9 cellular contexts compared by ENCODE assay signal in the genomic region with DNA sequence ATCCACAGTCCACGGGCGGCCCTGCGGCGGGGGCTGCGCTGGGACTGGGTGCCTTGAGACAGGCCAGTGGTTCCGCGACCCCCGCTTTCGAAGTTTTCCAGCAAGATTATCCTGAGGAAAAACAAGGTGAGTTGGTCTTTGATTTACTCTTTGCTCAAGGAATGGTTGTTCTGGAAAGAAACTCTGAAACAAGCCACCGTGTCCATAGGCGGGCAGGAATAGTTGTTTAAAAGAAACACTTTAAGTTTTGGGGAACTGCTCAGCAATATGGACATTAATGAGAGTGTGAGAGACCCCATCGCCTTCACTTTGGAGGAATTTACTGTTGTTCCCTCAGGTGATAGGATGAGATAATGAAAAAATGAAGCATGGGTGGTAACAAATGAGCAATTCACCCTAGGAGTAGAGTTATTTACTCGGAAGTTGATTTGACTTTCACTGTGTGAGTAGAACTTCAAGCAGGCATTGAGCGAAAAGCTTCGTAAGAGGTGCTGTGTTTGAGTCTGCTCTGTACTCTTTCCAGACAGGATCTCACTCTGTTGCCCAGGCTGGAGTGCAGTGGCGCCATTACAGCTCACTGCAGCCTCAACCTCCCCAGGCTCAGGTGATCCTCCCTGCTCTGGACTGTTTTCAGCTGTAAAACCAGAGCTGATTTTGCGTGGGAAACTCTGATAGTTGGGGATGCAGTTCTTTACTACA. TPM values are rescaled to one million over a fixed set of nuclear protein-coding genes. Genes with fewer than 3 reads are reported as not detected.
DNase-seq lines count a peak whose midpoint lies in the region; ATAC-seq, FAIRE-seq and TF ChIP-seq lines count a peak whose summit lies in the region.
"Had no signal": no experiment of that assay in that cellular context is flagged by ENCODE, and none has a peak within 500 bp of the region (broad histone marks: within the 10 kb centered on the region; RNA-seq: fewer than 3 reads in every experiment).

No MANE protein-coding gene starts in this region.

- no peak overlapping the region for H3K14ac ChIP-seq in H1 (ENCODE audit: insufficient read length)

- H2BK5ac ChIP-seq in H1 (ENCODE audit: low read depth, low read length) = no peak overlapping the region

- DNase-seq in heart right ventricle = no peak
- DNase-seq in Right ventricle myocardium inferior (ENCODE audit: missing footprints) = no peak
- DNase-seq in H1 (ENCODE audit: low read depth in 1 of 2, low spot score in 2 of 2) = no peak
- no peak for DNase-seq in aorta
- no peak for DNase-seq in T1000 (lab: John Stamatoyannopoulos, UW)
- DNase-seq in activated effector memory CD4-positive, alpha-beta T cell treated with Interleukin-2 at 50 U/mL for 16 hours = no peak

- H3K79me1 ChIP-seq in H1 (ENCODE audit: low read depth, low read length) = no peaks in the 10 kb centered on the region

- TF ChIP-seq POLR2A in H1 (IDR thresholded peaks at IDR 0.05; ENCODE audit: control extremely low read depth in 1 of 2, low read depth in 2 of 2, low read length in 2 of 2) = no peak

- H2AFZ ChIP-seq in H1 (ENCODE audit: low read length) = peak overlapping the region; percentile 98

- H4K8ac ChIP-seq in H1 (ENCODE audit: extremely low read depth, insufficient read depth, low read length) = peak overlapping the region; percentile 94; the same call in 1 of the 2 replicates

- no peak overlapping the region for H2AK5ac ChIP-seq in H1 (ENCODE audit: low read depth, low read length)

- H4K5ac ChIP-seq in H1 (ENCODE audit: insufficient read length, low read depth, low read length) = no peak overlapping the region

- peak overlapping the region in 3 of 4 experiments; percentile 39 to 73 (median 62); a peak in 5 of 7 replicates for H3K9ac ChIP-seq in H1 (replicated peaks in 1 of 4; ENCODE audit: extremely low read depth in 1 of 4, low read depth in 3 of 4, low read length in 3 of 4)
- peak overlapping the region; percentile 50 to 65 for H3K9ac ChIP-seq in mucosa of rectum (ENCODE audit: low read depth in 1 of 2, low read length in 2 of 2)

- TF ChIP-seq CTCF in heart right ventricle (IDR thresholded peaks at IDR 0.05) (no peak), H1 (IDR thresholded peaks at IDR 0.05; ENCODE audit: control extremely low read depth in 1 of 3, insufficient read depth in 1 of 3, low read depth in 1 of 3, low read length in 3 of 3) (no peak)

- H2BK20ac ChIP-seq in H1 (ENCODE audit: low read length) = no peak overlapping the region

- H2BK12ac ChIP-seq in H1 (ENCODE audit: low read depth, low read length) = no peak overlapping the region; the same call in none of the 2 replicates

- peaks cover 0 to 17% (median 8%) of the 10 kb centered on the region in 9 donors for H3K4me1 ChIP-seq in heart right ventricle
- peaks cover 0 to 4% (median 1%) of the 10 kb centered on the region in 4 experiments; a peak in 1 of 7 replicates for H3K4me1 ChIP-seq in H1 (replicated peaks in 1 of 4; ENCODE audit: control insufficient read depth in 3 of 4, insufficient read depth in 4 of 4, low read length in 3 of 4)
- no peaks in the 10 kb centered on the region for H3K4me1 ChIP-seq in mucosa of rectum (ENCODE audit: control insufficient read depth in 2 of 2, insufficient read depth in 2 of 2, low read length in 2 of 2)
- peaks cover 0 to 4% of the 10 kb centered on the region in 2 donors for H3K4me1 ChIP-seq in aorta (ENCODE audit: control insufficient read depth in 1 of 2, insufficient read depth in 2 of 2, low read length in 2 of 2)

- peak overlapping the region; percentile 66 for H3K56ac ChIP-seq in H1 (replicated peaks; ENCODE audit: insufficient read length, low read depth, low read length)

- no peak overlapping the region for H4K91ac ChIP-seq in H1 (replicated peaks; ENCODE audit: insufficient read length, low read length)

- peak overlapping the region; percentile 72; the same call in 1 of the 2 replicates for H3K18ac ChIP-seq in H1 (ENCODE audit: extremely low read depth, low read length)

- POLR2A ChIA-PET in H1 (lab: Charles Lee; ENCODE audit: partially characterized antibody) = interaction anchor here (0.7 kb wide), 1 partner anchor 204 kb away, joined by 4 read pairs; no protein-coding TSS in a partner anchor

- CTCF ChIA-PET in H1 (lab: Charles Lee; ENCODE audit: partially characterized antibody) = interaction anchor here (0.7 to 5.8 kb wide), 4 partner anchors 26 to 204 kb away, joined by 3 to 80 read pairs (median 10); no protein-coding TSS in a partner anchor

- H3K27me3 ChIP-seq in heart right ventricle = peaks cover 0 to 73% (median 27%) of the 10 kb centered on the region in 7 donors
- H3K27me3 ChIP-seq in H1 (replicated peaks in 1 of 4; ENCODE audit: control insufficient read depth in 3 of 4, extremely low read depth in 1 of 4, insufficient read depth in 3 of 4, low read length in 3 of 4) = peaks cover 0 to 3% (median 0%) of the 10 kb centered on the region in 4 experiments; a peak in 3 of 7 replicates
- H3K27me3 ChIP-seq in mucosa of rectum (ENCODE audit: control insufficient read depth in 2 of 2, insufficient read depth in 2 of 2, low read length in 2 of 2) = peaks cover 9% of the 10 kb centered on the region in 2 donors
- no peaks in the 10 kb centered on the region for H3K27me3 ChIP-seq in aorta (ENCODE audit: control insufficient read depth in 1 of 2, insufficient read depth in 2 of 2, low read length in 1 of 2)

- H3K79me2 ChIP-seq in H1 (ENCODE audit: control insufficient read depth in 1 of 2, insufficient read depth in 2 of 2, low read length in 2 of 2) = no peaks in the 10 kb centered on the region

- H3K4me2 ChIP-seq in H1 (ENCODE audit: insufficient read depth in 1 of 2, low read depth in 2 of 2, low read length in 2 of 2) = peak overlapping the region; percentile 79 to 83

- H3K27ac ChIP-seq in heart right ventricle = peak overlapping the region in 9 of 10 donors; percentile 48 to 86 (median 80)
- H3K27ac ChIP-seq in H1 (ENCODE audit: low read depth, low read length) = peak overlapping the region; percentile 42; the same call in 1 of the 2 replicates
- peak overlapping the region in 1 of 2 donors; percentile 67 for H3K27ac ChIP-seq in mucosa of rectum (ENCODE audit: low read depth in 2 of 2, low read length in 2 of 2)
- peak overlapping the region in 1 of 2 donors; percentile 40 for H3K27ac ChIP-seq in aorta (ENCODE audit: low read depth in 1 of 2, low read length in 2 of 2)

- TF ChIP-seq EP300 in H1 (IDR thresholded peaks at IDR 0.05; ENCODE audit: borderline replicate concordance in 1 of 2, low read depth in 2 of 2, low read length in 2 of 2) = no peak

- intact Hi-C loops in heart right ventricle (cut with DNase I) = loop anchor here in 5 of 10 donors (2.0 to 10.0 kb wide), 6 partner anchors 141 to 843 kb away; no protein-coding TSS in a partner anchor
- intact Hi-C loops in Right ventricle myocardium inferior (cut with DNase I) = no loop called here
- intact Hi-C loops in aorta (cut with DNase I) = loop anchor here in 1 of 2 donors (10.0 kb wide), 1 partner anchor 633 kb away; no protein-coding TSS in a partner anchor

- H3K23ac ChIP-seq in H1 (ENCODE audit: insufficient read length) = no peak overlapping the region

- peak overlapping the region; percentile 23 to 69 (median 64) for H3K4me3 ChIP-seq in heart right ventricle
- H3K4me3 ChIP-seq in H1 (ENCODE audit: extremely low read depth in 1 of 4, insufficient read depth in 2 of 4, low read depth in 3 of 4, low read length in 4 of 4) = peak overlapping the region; percentile 60 to 89 (median 80)
- peak overlapping the region; percentile 58 to 83 for H3K4me3 ChIP-seq in mucosa of rectum (ENCODE audit: low read length in 2 of 2)
- peak overlapping the region; percentile 51 to 73 for H3K4me3 ChIP-seq in aorta (ENCODE audit: low read length in 2 of 2)

- ATAC-seq in heart right ventricle (no peak), Right ventricle myocardium inferior (no peak), aorta (ENCODE audit: low FRiP score) (no peak), GM21723 (IDR thresholded peaks at IDR 0.05; ENCODE audit: unreplicated experiment) (no peak)

- no peak overlapping the region for H2BK15ac ChIP-seq in H1 (ENCODE audit: low read length)

- 20 to 22% methylated on average over 17 of the region's 17 CpGs for WGBS in heart right ventricle, 2 donors
- 19% methylated on average over 17 of the region's 17 CpGs; no CpG with 5 or more reads in 1 of the 2 experiments for WGBS in H1 (ENCODE audit: extremely low coverage in 1 of 2, insufficient coverage in 1 of 2, insufficient read length in 1 of 2, insufficient replicate concordance in 2 of 2, low coverage in 1 of 2, low lambda C conversion rate in 2 of 2, missing lambda C conversion rate in 1 of 2), 2 experiments
- WGBS in aorta, 2 donors = 26 to 27% methylated on average over 17 of the region's 17 CpGs

- H3K4ac ChIP-seq in H1 (replicated peaks; ENCODE audit: insufficient read length, low read depth, low read length) = peak overlapping the region; percentile 49

- no peak for FAIRE-seq in H1 (lab: Jason Lieb, UNC)

- no peak for TF ChIP-seq RAD21 in H1 (IDR thresholded peaks at IDR 0.05 in 1 of 2, conservative IDR thresholded peaks at IDR 0.05 in 1 of 2; ENCODE audit: low read depth in 2 of 2, low read length in 2 of 2)

- H3K36me3 ChIP-seq in heart right ventricle = no peaks in the 10 kb centered on the region
- H3K36me3 ChIP-seq in H1 (ENCODE audit: control insufficient read depth in 2 of 4, insufficient read depth in 4 of 4, low read length in 3 of 4) = no peaks in the 10 kb centered on the region
- H3K36me3 ChIP-seq in mucosa of rectum (ENCODE audit: control insufficient read depth in 2 of 2, insufficient read depth in 2 of 2, low read length in 2 of 2) = no peaks in the 10 kb centered on the region
- H3K36me3 ChIP-seq in aorta (ENCODE audit: control insufficient read depth in 1 of 2, insufficient read depth in 2 of 2, low read length in 1 of 2) = no peaks in the 10 kb centered on the region

- H2BK120ac ChIP-seq in H1 (replicated peaks; ENCODE audit: low read depth, low read length) = peak overlapping the region; percentile 50

- H4K20me1 ChIP-seq in H1 (replicated peaks in 1 of 2; ENCODE audit: control insufficient read depth in 1 of 2, insufficient read depth in 2 of 2, low read length in 2 of 2) = no peaks in the 10 kb centered on the region

- no peaks in the 10 kb centered on the region; the same call in 1 of the 2 replicates for H3K23me2 ChIP-seq in H1 (ENCODE audit: low read depth, low read length)

- H3K9me3 ChIP-seq in heart right ventricle (no peaks in the 10 kb centered on the region), H1 (ENCODE audit: insufficient read depth in 2 of 2, low read depth in 1 of 2, low read length in 1 of 2) (no peaks in the 10 kb centered on the region), mucosa of rectum (ENCODE audit: control insufficient read depth in 2 of 2, low read length in 2 of 2) (no peaks in the 10 kb centered on the region), aorta (ENCODE audit: control insufficient read depth, low read length) (no peaks in the 10 kb centered on the region)

RNA-seq across cellular contexts. Expression of a gene that starts 1.1 kb away (rescaled TPM):
- 1 to 10 TPM in 1 of 10 donors, under 1 TPM in 9; 0.40 to 1.2 (median 0.76) TPM for total RNA-seq in heart right ventricle
- polyA plus RNA-seq in heart right ventricle = under 1 TPM; 0.04 to 0.22 TPM
- total RNA-seq in Right ventricle myocardium inferior = 1.0 TPM
- total RNA-seq in H1 (2021; fragmentation: NEBNext Ultra II Directional; extraction: Animal tissue kit (Norgen Biotek cat#: 25700)) = 3.0 and 3.3 TPM in 2 replicates
- polyA plus RNA-seq in H1 (2011; rRNA removed) = 0.89 and 1.5 TPM in 2 replicates
- 1.4 TPM for polyA plus RNA-seq in H1 (2011; cell fraction: cytosol; rRNA removed)
- polyA plus RNA-seq in H1 (2011; cell fraction: nucleus; rRNA removed) = 0.80 TPM
- 0.99 to 1.7 TPM (median 1.1 TPM) in 4 replicates for polyA plus RNA-seq in H1 (2012, experiment 1 of 2)
- polyA plus RNA-seq in H1 (2012, experiment 2 of 2) = 0.18 TPM
- polyA plus RNA-seq in H1 (2013, experiment 1 of 2) = 2.4 TPM
- polyA plus RNA-seq in H1 (2013, experiment 2 of 2) = 2.3 TPM
- 2.9 and 3.6 TPM in 2 replicates for polyA minus RNA-seq in H1 (2011; rRNA and poly(A)+ RNA removed)
- 1.3 TPM for polyA minus RNA-seq in H1 (2011; cell fraction: cytosol; rRNA and poly(A)+ RNA removed)
- 6.7 TPM for polyA minus RNA-seq in H1 (2011; cell fraction: nucleus; rRNA and poly(A)+ RNA removed)
- under 1 TPM; 0.13 to 0.39 TPM for total RNA-seq in aorta
- polyA plus RNA-seq in aorta = not detected
- total RNA-seq: Daoy had no signal
